Comparison of ENCODE assay signal across 8 cellular contexts in genomic region chr5:8908055-8908683, GRCh38.
DNase-seq lines count a peak whose midpoint lies in the region; ATAC-seq, FAIRE-seq and TF ChIP-seq lines count a peak whose summit lies in the region.

No MANE protein-coding gene starts in this region.

- no peak overlapping the region for H3K27ac Mint-ChIP-seq in CD4-positive, alpha-beta T cell

- H2AFZ ChIP-seq in OCI-LY1 (ENCODE audit: low read length) (no peak overlapping the region), H1 (ENCODE audit: low read length) (peak overlapping the region; percentile 98; the same call in 1 of the 2 replicates)

- H3K27me3 ChIP-seq in cardiac muscle cell (no peaks in the 10 kb centered on the region), OCI-LY1 (ENCODE audit: insufficient read depth, low read length) (no peaks in the 10 kb centered on the region), H1 (replicated peaks in 1 of 4; ENCODE audit: control insufficient read depth in 3 of 4, extremely low read depth in 1 of 4, insufficient read depth in 3 of 4, low read length in 3 of 4) (no peaks in the 10 kb centered on the region)
- H3K27me3 ChIP-seq in CD4-positive, alpha-beta T cell (ENCODE audit: control insufficient read depth, insufficient read depth, low read length), result no peaks in the 10 kb centered on the region

- no peak overlapping the region for H4K91ac ChIP-seq in H1 (replicated peaks; ENCODE audit: insufficient read length, low read length)

- 39% methylated on average over 7 of the region's 7 CpGs; no CpG with 5 or more reads in 1 of the 2 experiments for WGBS in H1 (ENCODE audit: extremely low coverage in 1 of 2, insufficient coverage in 1 of 2, insufficient read length in 1 of 2, insufficient replicate concordance in 2 of 2, low coverage in 1 of 2, low lambda C conversion rate in 2 of 2, missing lambda C conversion rate in 1 of 2), 2 experiments

- FAIRE-seq in H1 (lab: Jason Lieb, UNC), result no peak

- DNase-seq in cardiac muscle cell (ENCODE audit: low read depth in 1 of 2, low spot score in 1 of 2), result peak; percentile 33 to 45
- no peak for DNase-seq in cardiac septum (ENCODE audit: low spot score)
- peak; percentile 68 to 90 for DNase-seq in H1 (ENCODE audit: low read depth in 1 of 2, low spot score in 2 of 2)
- DNase-seq in retina, result peak; percentile 27
- DNase-seq in CD4-positive, alpha-beta T cell, result no peak

- H3K9me2 ChIP-seq in OCI-LY1 (ENCODE audit: low read depth, low read length), result no peaks in the 10 kb centered on the region

- no peak overlapping the region for H3K4me3 Mint-ChIP-seq in CD4-positive, alpha-beta T cell

- POLR2A ChIA-PET in HEK293 (lab: Yijun Ruan, JAX) (no interaction called here), H1 (lab: Charles Lee; ENCODE audit: partially characterized antibody) (no interaction called here)
- POLR2A ChIA-PET in CD4-positive, alpha-beta T cell (lab: Charles Lee), result no interaction called here

- H3F3A ChIP-seq in OCI-LY1 (ENCODE audit: insufficient read depth, low read length), result no peaks in the 10 kb centered on the region

- no peaks in the 10 kb centered on the region for H3K4me1 ChIP-seq in cardiac muscle cell (ENCODE audit: low read depth)
- H3K4me1 ChIP-seq in HEK293 (ENCODE audit: control insufficient read depth, insufficient read depth, low read length), result no peaks in the 10 kb centered on the region
- H3K4me1 ChIP-seq in OCI-LY1 (ENCODE audit: insufficient read depth, low read length, severe bottlenecking), result no peaks in the 10 kb centered on the region
- no peaks in the 10 kb centered on the region for H3K4me1 ChIP-seq in H1 (replicated peaks in 1 of 4; ENCODE audit: control insufficient read depth in 3 of 4, insufficient read depth in 4 of 4, low read length in 3 of 4)

- no peaks in the 10 kb centered on the region for H3K23me2 ChIP-seq in H1 (ENCODE audit: low read depth, low read length)

- no peak overlapping the region for H2BK12ac ChIP-seq in H1 (ENCODE audit: low read depth, low read length)

- H3K27ac ChIP-seq in cardiac muscle cell (no peak overlapping the region), HEK293 (ENCODE audit: extremely low read depth, low read depth, low read length) (no peak overlapping the region), OCI-LY1 (ENCODE audit: low read depth, low read length, poor library complexity, severe bottlenecking) (no peak overlapping the region), H1 (ENCODE audit: low read depth, low read length) (no peak overlapping the region)
- no peak overlapping the region for H3K27ac ChIP-seq in CD4-positive, alpha-beta T cell (ENCODE audit: low read depth, low read length)

- no peak overlapping the region for H4K8ac ChIP-seq in H1 (ENCODE audit: extremely low read depth, insufficient read depth, low read length)

- no peaks in the 10 kb centered on the region for H3K79me1 ChIP-seq in H1 (ENCODE audit: low read depth, low read length)

- H3K56ac ChIP-seq in H1 (replicated peaks; ENCODE audit: insufficient read length, low read depth, low read length), result no peak overlapping the region

- H3K14ac ChIP-seq in H1 (ENCODE audit: insufficient read length), result no peak overlapping the region

- H2AK5ac ChIP-seq in H1 (ENCODE audit: low read depth, low read length), result no peak overlapping the region

- TF ChIP-seq CTCF in cardiac muscle cell (IDR thresholded peaks at IDR 0.05; ENCODE audit: low read depth, low read length), result peak; percentile 73
- TF ChIP-seq CTCF in HEK293 (tag by site-specific recombination; IDR thresholded peaks at IDR 0.05), result peak; percentile 31; the same call in 1 of the 2 replicates
- peak; percentile 88 for TF ChIP-seq CTCF in OCI-LY1 (IDR thresholded peaks at IDR 0.05; ENCODE audit: low read length)
- TF ChIP-seq CTCF in H1 (IDR thresholded peaks at IDR 0.05; ENCODE audit: control extremely low read depth in 1 of 3, insufficient read depth in 1 of 3, low read depth in 1 of 3, low read length in 3 of 3), result peak; percentile 79 to 96 (median 90)
- TF ChIP-seq CTCF in CD4-positive, alpha-beta T cell (IDR thresholded peaks at IDR 0.05), result no peak

- intact Hi-C loops in cardiac septum (cut with DNase I), result no loop called here
- intact Hi-C loops in CD4-positive, alpha-beta T cell (cut with DNase I, micrococcal nuclease), result no loop called here

- H3K4me1 Mint-ChIP-seq in CD4-positive, alpha-beta T cell (ENCODE audit: low read depth), result no peaks in the 10 kb centered on the region

- H3K27me3 Mint-ChIP-seq in CD4-positive, alpha-beta T cell, result no peaks in the 10 kb centered on the region

- H3K36me3 ChIP-seq in cardiac muscle cell (no peaks in the 10 kb centered on the region), HEK293 (ENCODE audit: control insufficient read depth in 2 of 2, insufficient read depth in 1 of 2, low read length in 2 of 2) (no peaks in the 10 kb centered on the region), OCI-LY1 (ENCODE audit: insufficient read depth, low read length) (no peaks in the 10 kb centered on the region), H1 (ENCODE audit: control insufficient read depth in 2 of 4, insufficient read depth in 4 of 4, low read length in 3 of 4) (no peaks in the 10 kb centered on the region)

- no peaks in the 10 kb centered on the region for H3K36me3 Mint-ChIP-seq in CD4-positive, alpha-beta T cell (ENCODE audit: low read depth)

- TF ChIP-seq RAD21 in H1 (IDR thresholded peaks at IDR 0.05 in 1 of 2, conservative IDR thresholded peaks at IDR 0.05 in 1 of 2; ENCODE audit: low read depth in 2 of 2, low read length in 2 of 2), result peak; percentile 53 to 63

- H2BK120ac ChIP-seq in H1 (replicated peaks; ENCODE audit: low read depth, low read length), result no peak overlapping the region

- H3K4me2 ChIP-seq in OCI-LY1 (ENCODE audit: low read length), result no peak overlapping the region
- H3K4me2 ChIP-seq in H1 (ENCODE audit: insufficient read depth in 1 of 2, low read depth in 2 of 2, low read length in 2 of 2), result no peak overlapping the region; a peak in 1 of 4 replicates

- no peak overlapping the region for H2BK20ac ChIP-seq in H1 (ENCODE audit: low read length)

- CTCF ChIA-PET in HEK293 (lab: Yijun Ruan, JAX), result interaction anchor here (0.5 to 2.5 kb wide), 38 partner anchors 8 to 1326 kb away, joined by 3 to 12 read pairs (median 4); no protein-coding TSS in a partner anchor
- CTCF ChIA-PET in H1 (lab: Charles Lee; ENCODE audit: partially characterized antibody), result interaction anchor here (0.6 to 2.9 kb wide), 76 partner anchors 8 to 991 kb away, joined by 3 to 17 read pairs (median 4); no protein-coding TSS in a partner anchor
- CTCF ChIA-PET in CD4-positive, alpha-beta T cell (lab: Charles Lee), result no interaction called here

- H3K4me3 ChIP-seq in cardiac muscle cell, result no peak overlapping the region
- H3K4me3 ChIP-seq in HEK293 (ENCODE audit: low read depth, low read length), result no peak overlapping the region
- no peak overlapping the region for H3K4me3 ChIP-seq in OCI-LY1 (ENCODE audit: low read depth, low read length, poor library complexity, severe bottlenecking)
- no peak overlapping the region for H3K4me3 ChIP-seq in H1 (ENCODE audit: extremely low read depth in 1 of 4, insufficient read depth in 2 of 4, low read depth in 3 of 4, low read length in 4 of 4)

- no peak overlapping the region for H3K18ac ChIP-seq in H1 (ENCODE audit: extremely low read depth, low read length)

- H3K9ac ChIP-seq in OCI-LY1 (ENCODE audit: low read length), result no peak overlapping the region
- H3K9ac ChIP-seq in H1 (replicated peaks in 1 of 4; ENCODE audit: extremely low read depth in 1 of 4, low read depth in 3 of 4, low read length in 3 of 4), result no peak overlapping the region

- H3K9me3 ChIP-seq in cardiac muscle cell (ENCODE audit: low read depth) (no peaks in the 10 kb centered on the region), HEK293 (ENCODE audit: control insufficient read depth, insufficient read depth, low read depth, low read length) (no peaks in the 10 kb centered on the region), OCI-LY1 (ENCODE audit: low read length) (no peaks in the 10 kb centered on the region), H1 (ENCODE audit: insufficient read depth in 2 of 2, low read depth in 1 of 2, low read length in 1 of 2) (no peaks in the 10 kb centered on the region)
- H3K9me3 ChIP-seq in CD4-positive, alpha-beta T cell (ENCODE audit: control insufficient read depth, low read length), result no peaks in the 10 kb centered on the region

- no peak overlapping the region for H3K4ac ChIP-seq in H1 (replicated peaks; ENCODE audit: insufficient read length, low read depth, low read length)

- H2BK5ac ChIP-seq in H1 (ENCODE audit: low read depth, low read length), result no peak overlapping the region

- no peaks in the 10 kb centered on the region for H3K79me2 ChIP-seq in OCI-LY1 (ENCODE audit: insufficient read depth, low read length)
- H3K79me2 ChIP-seq in H1 (ENCODE audit: control insufficient read depth in 1 of 2, insufficient read depth in 2 of 2, low read length in 2 of 2), result no peaks in the 10 kb centered on the region

- H3K9me3 Mint-ChIP-seq in CD4-positive, alpha-beta T cell, result no peaks in the 10 kb centered on the region

- H4K5ac ChIP-seq in H1 (ENCODE audit: insufficient read length, low read depth, low read length), result no peak overlapping the region

- H3K23ac ChIP-seq in H1 (ENCODE audit: insufficient read length), result no peak overlapping the region

- no peak for ATAC-seq in CD4-positive, alpha-beta T cell (ENCODE audit: poor library complexity)
- ATAC-seq in GM21381 (IDR thresholded peaks at IDR 0.05; ENCODE audit: unreplicated experiment), result no peak

- no peak for TF ChIP-seq POLR2A in H1 (IDR thresholded peaks at IDR 0.05; ENCODE audit: control extremely low read depth in 1 of 2, low read depth in 2 of 2, low read length in 2 of 2)

- no peak overlapping the region for H2BK15ac ChIP-seq in H1 (ENCODE audit: low read length)

- no peak for TF ChIP-seq EP300 in H1 (IDR thresholded peaks at IDR 0.05; ENCODE audit: borderline replicate concordance in 1 of 2, low read depth in 2 of 2, low read length in 2 of 2)

- H4K20me1 ChIP-seq in OCI-LY1 (ENCODE audit: insufficient read depth, low read length) (no peaks in the 10 kb centered on the region), H1 (replicated peaks in 1 of 2; ENCODE audit: control insufficient read depth in 1 of 2, insufficient read depth in 2 of 2, low read length in 2 of 2) (no peaks in the 10 kb centered on the region)

TF ChIP-seq in H1, 55 proteins besides CTCF, POLR2A, EP300 and RAD21:
- TF ChIP-seq SIX5 (IDR thresholded peaks at IDR 0.05; ENCODE audit: low read depth, low read length) (no peak), CHD1 (IDR thresholded peaks at IDR 0.05; ENCODE audit: low read depth, low read length) (no peak), POLR2AphosphoS5 (IDR thresholded peaks at IDR 0.05; ENCODE audit: low read depth, low read length) (no peak)

Comparison
In these comparisons a context has a peak if more than half of its experiments do, and no peak if none do; other contexts are left out.
1. DNase-seq: peak in cardiac muscle cell (2 of 2), H1 (2 of 2) and retina (single experiment); none in cardiac septum (single experiment) and CD4-positive, alpha-beta T cell (0 of 10).